24 cellular contexts compared by ENCODE assay signal in genomic region chr4:10688827-10689226, GRCh38. TPM values are rescaled to one million over a fixed set of nuclear protein-coding genes. Genes with fewer than 3 reads are reported as not detected.
DNase-seq lines count a peak whose midpoint lies in the region; ATAC-seq, FAIRE-seq and TF ChIP-seq lines count a peak whose summit lies in the region.
"Had no signal": no experiment of that assay in that cellular context is flagged by ENCODE, and none has a peak within 500 bp of the region (broad histone marks: within the 10 kb centered on the region; RNA-seq: fewer than 3 reads in every experiment).

No MANE protein-coding gene starts in this region.

- H3K27ac Mint-ChIP-seq in stimulated activated naive B cell treated with anti-CD40 and anti-IgM and Interleukin-4, amounts not matched to agents 10 μg/mL and 1 μg/mL and 100 μg/mL, for 72 hours, result peak overlapping the region; percentile 83
- H3K27ac Mint-ChIP-seq: T-helper 1 cell treated with Interleukin-12 subunit alpha and Interleukin-12 subunit beta and Interleukin-4 antibody, amounts not matched to agents 30 μg/mL and 1 μg/mL, for 36 hours had no signal

- CTCF ChIA-PET in GM12878 (lab: Yijun Ruan, JAX), result interaction anchor here (0.9 to 2.4 kb wide), 2 partner anchors 8 to 39 kb away, joined by 3 to 5 read pairs; no protein-coding TSS in a partner anchor

- peak overlapping the region; percentile 20 to 37 for H3K4me3 Mint-ChIP-seq in stimulated activated naive B cell treated with anti-CD40 and anti-IgM and Interleukin-4, amounts not matched to agents 10 μg/mL and 1 μg/mL and 100 μg/mL, for 72 hours
- H3K4me3 Mint-ChIP-seq: CD8-positive, alpha-beta memory T cell; T-helper 1 cell treated with Interleukin-12 subunit alpha and Interleukin-12 subunit beta and Interleukin-4 antibody, amounts not matched to agents 30 μg/mL and 1 μg/mL, for 36 hours had no signal

- H3K79me2 ChIP-seq in GM12878 (ENCODE audit: control insufficient read depth, insufficient read depth, low read length), result peaks cover 6% of the 10 kb centered on the region; the same call in 1 of the 2 replicates

- RAD21 ChIA-PET in GM12878 (lab: Charles Lee; ENCODE audit: unreplicated experiment), result interaction anchor here (0.6 to 2.0 kb wide), 5 partner anchors 11 to 66 kb away, joined by 3 to 6 read pairs (median 5); no protein-coding TSS in a partner anchor

- H3K9me3 ChIP-seq in GM12878 (replicated peaks; ENCODE audit: control insufficient read depth, insufficient read depth, low read length) (no peaks in the 10 kb centered on the region), heart left ventricle (no peaks in the 10 kb centered on the region)
- H3K9me3 ChIP-seq: SK-N-SH had no signal

- H3K27me3 Mint-ChIP-seq in stimulated activated naive B cell treated with anti-CD40 and anti-IgM and Interleukin-4, amounts not matched to agents 10 μg/mL and 1 μg/mL and 100 μg/mL, for 72 hours, result no peaks in the 10 kb centered on the region
- H3K27me3 Mint-ChIP-seq: CD8-positive, alpha-beta memory T cell had no signal

- TF ChIP-seq EP300 in GM12878 (IDR thresholded peaks at IDR 0.05; ENCODE audit: borderline replicate concordance in 1 of 2, control insufficient read depth in 1 of 2, low read depth in 2 of 2, low read length in 2 of 2), result no peak

- H3K36me3 Mint-ChIP-seq in stimulated activated naive B cell treated with anti-CD40 and anti-IgM and Interleukin-4, amounts not matched to agents 10 μg/mL and 1 μg/mL and 100 μg/mL, for 72 hours, result peaks cover 0 to 2% of the 10 kb centered on the region in 2 donors
- H3K36me3 Mint-ChIP-seq: CD8-positive, alpha-beta memory T cell had no signal

- H3K36me3 ChIP-seq in GM12878 (ENCODE audit: control insufficient read depth in 2 of 2, insufficient read depth in 2 of 2, low read length in 1 of 2) (no peaks in the 10 kb centered on the region), heart left ventricle (no peaks in the 10 kb centered on the region)

- no peak for FAIRE-seq in GM12878 (lab: Jason Lieb, UNC)
- FAIRE-seq: RCC 7860 had no signal

- DNase-seq in MV-4-11 (lab: John Stamatoyannopoulos, UW) (peak; percentile 27), GM12878 (ENCODE audit: low read depth, low spot score) (no peak), RPMI8226 (no peak), heart left ventricle (no peak), NCI-H1092 treated with DMSO at 0.1 percent for 48 hours (lab: John Stamatoyannopoulos, UW) (no peak)
- DNase-seq in stimulated activated naive B cell treated with anti-CD40 and anti-IgM and Interleukin-4, amounts not matched to agents 10 μg/mL and 1 μg/mL and 100 μg/mL, for 72 hours, result no peak
- DNase-seq: CD8-positive, alpha-beta memory T cell; DMS79 treated with DMSO at 0.1 percent for 48 hours; KG1; MM.1S; NCI-H1930; NCI-H446; NCI-H774; NK-92 treated with Interleukin-12 subunit alpha and Interleukin-12 subunit beta, amount 100 ng/mL, for 24 hours; SK-N-SH; SW 1271; T-helper 9 cell had no signal

- intact Hi-C loops in GM12878 (cut with micrococcal nuclease; ENCODE audit: unreplicated experiment), result loop anchor here (2.0 kb wide), 1 partner anchor 14 kb away; no protein-coding TSS in a partner anchor
- intact Hi-C loops in heart left ventricle (cut with DNase I), result no loop called here

- in situ Hi-C loops in GM12878 (cut with MboI), result no loop called here

- H3K27ac ChIP-seq in GM12878 (ENCODE audit: control insufficient read depth, insufficient read depth) (peak overlapping the region; percentile 71), heart left ventricle (no peak overlapping the region)
- H3K27ac ChIP-seq: C4-2B had no signal

- H3K27me3 ChIP-seq in GM12878 (replicated peaks in 1 of 2; ENCODE audit: control insufficient read depth in 2 of 2, insufficient read depth in 2 of 2, low read length in 1 of 2) (no peaks in the 10 kb centered on the region), heart left ventricle (no peaks in the 10 kb centered on the region)

- no peak for TF ChIP-seq RAD21 in GM12878 (IDR thresholded peaks at IDR 0.05; ENCODE audit: insufficient read depth, low read depth, low read length)

- peak overlapping the region; percentile 41; the same call in 1 of the 2 replicates for H3K4me3 ChIP-seq in GM08714 (ENCODE audit: low read length)
- no peak overlapping the region for H3K4me3 ChIP-seq in GM12878
- H3K4me3 ChIP-seq in heart left ventricle, result no peak overlapping the region

- ATAC-seq in GM12878 (peak; percentile 1; the same call in 2 of the 3 replicates), heart left ventricle (no peak)
- peak; percentile 9 to 30 for ATAC-seq in stimulated activated naive B cell treated with anti-CD40 and anti-IgM and Interleukin-4, amounts not matched to agents 10 μg/mL and 1 μg/mL and 100 μg/mL, for 72 hours (replicated peaks)
- ATAC-seq: HCT116 had no signal

- H3K4me2 ChIP-seq in GM12878 (ENCODE audit: control insufficient read depth, insufficient read depth), result peak overlapping the region; percentile 72; the same call in 1 of the 2 replicates
- H3K4me2 ChIP-seq: SK-N-SH had no signal

- POLR2A ChIA-PET in GM12878 (lab: Charles Lee), result no interaction called here

- H3K9ac ChIP-seq in GM12878 (ENCODE audit: control insufficient read depth, insufficient read depth, low read length), result peak overlapping the region; percentile 26; the same call in 1 of the 2 replicates
- H3K9ac ChIP-seq: SK-N-SH had no signal

- peaks cover 38% of the 10 kb centered on the region for H3K4me1 ChIP-seq in GM12878 (ENCODE audit: control insufficient read depth, insufficient read depth, low read length)
- H3K4me1 ChIP-seq in heart left ventricle, result no peaks in the 10 kb centered on the region

- peaks cover 3 to 4% of the 10 kb centered on the region in 2 donors for H3K9me3 Mint-ChIP-seq in stimulated activated naive B cell treated with anti-CD40 and anti-IgM and Interleukin-4, amounts not matched to agents 10 μg/mL and 1 μg/mL and 100 μg/mL, for 72 hours

- no TSS peak for BruUV-seq in GM12878 (replicated peaks; lab: Mats Ljungman, UMichigan)

- SMC1A ChIA-PET in GM12878 (lab: Charles Lee; ENCODE audit: uncharacterized antibody, unreplicated experiment), result interaction anchor here (0.7 to 12.4 kb wide), 7 partner anchors 12 to 52 kb away, joined by 3 to 139 read pairs (median 4); no protein-coding TSS in a partner anchor

- H3K4me1 Mint-ChIP-seq in stimulated activated naive B cell treated with anti-CD40 and anti-IgM and Interleukin-4, amounts not matched to agents 10 μg/mL and 1 μg/mL and 100 μg/mL, for 72 hours, result peaks cover 42 to 57% of the 10 kb centered on the region in 2 donors

- WGBS in GM12878 (ENCODE audit: insufficient coverage, insufficient replicate concordance, low lambda C conversion rate, missing lambda C conversion rate), result 31% methylated on average over 6 of the region's 6 CpGs
- 71 to 84% (median 81%) methylated on average over 6 of the region's 6 CpGs for WGBS in heart left ventricle, 4 donors

- H2AFZ ChIP-seq in GM12878 (ENCODE audit: control insufficient read depth, low read depth, low read length), result peak overlapping the region; percentile 48

- no peak for TF ChIP-seq POLR2A in GM12878 (IDR thresholded peaks at IDR 0.05; ENCODE audit: low read depth, low read length)
- no peak for TF ChIP-seq POLR2A in heart left ventricle (IDR thresholded peaks at IDR 0.05)

- TF ChIP-seq CTCF in GM12878 (IDR thresholded peaks at IDR 0.05 in 2 of 3, conservative IDR thresholded peaks at IDR 0.05 in 1 of 3; ENCODE audit: control insufficient read depth in 2 of 3, extremely low read depth in 1 of 3, insufficient read depth in 1 of 3, low read depth in 3 of 3, low read length in 3 of 3), result no peak
- no peak for TF ChIP-seq CTCF in heart left ventricle (IDR thresholded peaks at IDR 0.05)

- no peaks in the 10 kb centered on the region for H4K20me1 ChIP-seq in GM12878 (ENCODE audit: control insufficient read depth, insufficient read depth)

TF ChIP-seq in GM12878, 131 proteins besides CTCF, POLR2A, EP300 and RAD21:
- no peak for TF ChIP-seq ZNF384 (IDR thresholded peaks at IDR 0.05; ENCODE audit: borderline replicate concordance, low read depth, low read length)
- TF ChIP-seq SPI1 (IDR thresholded peaks at IDR 0.05; ENCODE audit: borderline replicate concordance, insufficient read depth, low read depth, low read length), result peak; percentile 92

RNA-seq across cellular contexts. Expression of gene CLNK, which starts 4.3 kb away (rescaled TPM):
- 19.6 and 20.8 TPM in 2 replicates for total RNA-seq in GM12878 (2013; cell fraction: nucleolus; rRNA removed)
- 2.1 and 2.2 TPM in 2 replicates for total RNA-seq in GM12878 (2014; rRNA removed)
- total RNA-seq in GM12878 (2014; rRNA removed; fragmentation: Illumina TruSeq; extraction: Trizol), result 2.3 and 2.8 TPM in 2 replicates
- 2.5 and 2.8 TPM in 2 replicates for total RNA-seq in GM12878 (2021)
- polyA plus RNA-seq in GM12878 (2011; ENCODE audit: low read depth), result 0.91 TPM
- 14.3 and 19.3 TPM in 2 replicates for polyA plus RNA-seq in GM12878 (2011; rRNA removed)
- 5.8 and 6.3 TPM in 2 replicates for polyA plus RNA-seq in GM12878 (2011; cell fraction: cytosol; rRNA removed)
- polyA plus RNA-seq in GM12878 (2011; cell fraction: nucleus; rRNA removed), result 16.8 and 20.7 TPM in 2 replicates
- 1.4 and 1.9 TPM in 2 replicates for polyA plus RNA-seq in GM12878 (2012)
- 2.9 and 3.1 TPM in 2 replicates for polyA plus RNA-seq in GM12878 (2014; fragmentation: Illumina TruSeq; extraction: Trizol)
- polyA plus RNA-seq in GM12878 (2014; fragmentation: Nextera tagmentation; extraction: Ambion mirVana), result 1 to 10 TPM; 2.1 to 2.6 TPM
- 2.8 and 3.2 TPM in 2 replicates for polyA plus RNA-seq in GM12878 (2014; rRNA removed)
- 1 to 10 TPM; 2.1 to 3.0 TPM for polyA plus RNA-seq in GM12878 (2016; fragmentation: Nextera tagmentation; extraction: Ambion mirVana)
- polyA minus RNA-seq in GM12878 (2011; rRNA and poly(A)+ RNA removed), result 13.6 and 16.8 TPM in 2 replicates
- 1.6 and 4.1 TPM in 2 replicates for polyA minus RNA-seq in GM12878 (2011; cell fraction: cytosol; rRNA and poly(A)+ RNA removed)
- 14.6 and 15.8 TPM in 2 replicates for polyA minus RNA-seq in GM12878 (2011; cell fraction: nucleus; rRNA and poly(A)+ RNA removed)
- total RNA-seq in heart left ventricle, result under 1 TPM in 2 of 9 donors, not detected in 7; 0.11 to 0.16 TPM
- under 1 TPM in 1 of 2 donors, not detected in 1; 0.01 TPM for polyA plus RNA-seq in heart left ventricle
- total RNA-seq: A673, H4 had no signal
- polyA plus RNA-seq: CD8-positive, alpha-beta memory T cell; SK-N-SH had no signal

Comparison
In these comparisons a context has a peak if more than half of its experiments do, and no peak if none do; other contexts are left out.
1. ATAC-seq: peak in GM12878 (single experiment) and stimulated activated naive B cell treated with anti-CD40 and anti-IgM and Interleukin-4, amounts not matched to agents 10 μg/mL and 1 μg/mL and 100 μg/mL, for 72 hours (2 of 2); none in heart left ventricle (0 of 4).